In genomic region chr6:12608016-12608860, GRCh38 we compare ENCODE assay signal across 8 cellular contexts.
A peak's percentile ranks its signal among the peaks of the same experiment; 100 is the strongest.
DNase-seq lines count a peak whose midpoint lies in the region; ATAC-seq and TF ChIP-seq lines count a peak whose summit lies in the region.

No MANE protein-coding gene starts in this region.

- POLR2A ChIA-PET in activated CD8-positive, alpha-beta T cell treated with anti-CD3 and anti-CD28 coated beads, Interleukin-2, amount 10 ng/mL, durations not matched to agents 7 days and 5 days (lab: Charles Lee) = no interaction called here

- H3K18ac ChIP-seq in mesenchymal stem cell (ENCODE audit: low read depth in 1 of 2, low read length in 2 of 2) = no peak overlapping the region

- no peak overlapping the region for H2AK5ac ChIP-seq in mesenchymal stem cell (ENCODE audit: low read length, severe bottlenecking)

- H3K27ac ChIP-seq in mesenchymal stem cell (ENCODE audit: low read length, poor library complexity, severe bottlenecking) = peak overlapping the region; percentile 83
- no peak overlapping the region for H3K27ac ChIP-seq in right cardiac atrium (ENCODE audit: low read length)

- no peak overlapping the region for H4K8ac ChIP-seq in mesenchymal stem cell (ENCODE audit: low read length)

- H3K36me3 Mint-ChIP-seq in activated CD8-positive, alpha-beta T cell treated with anti-CD3 and anti-CD28 coated beads, Interleukin-2, amount 10 ng/mL, durations not matched to agents 7 days and 5 days (ENCODE audit: low read depth) = no peaks in the 10 kb centered on the region

- H3K27me3 ChIP-seq in mesenchymal stem cell (ENCODE audit: control insufficient read depth in 1 of 2, insufficient read depth in 1 of 2, low read length in 2 of 2) (no peaks in the 10 kb centered on the region), right cardiac atrium (ENCODE audit: control insufficient read depth, insufficient read depth) (no peaks in the 10 kb centered on the region)

- H3K27ac Mint-ChIP-seq in activated CD8-positive, alpha-beta T cell treated with anti-CD3 and anti-CD28 coated beads, Interleukin-2, amount 10 ng/mL, durations not matched to agents 7 days and 5 days = no peak overlapping the region

- DNase-seq in NB4 (ENCODE audit: low read depth) (peak; percentile 62), mesenchymal stem cell (peak; percentile 40), epidermal melanocyte (ENCODE audit: insufficient read length, low spot score) (no peak), right cardiac atrium (no peak), mucosa of gallbladder (ENCODE audit: low spot score) (no peak)
- no peak for DNase-seq in activated CD8-positive, alpha-beta T cell treated with anti-CD3 and anti-CD28 coated beads, Interleukin-2, amount 10 ng/mL, durations not matched to agents 7 days and 5 days

- no peak overlapping the region for H2BK5ac ChIP-seq in mesenchymal stem cell (ENCODE audit: low read depth, low read length, poor library complexity, severe bottlenecking)

- H4K91ac ChIP-seq in mesenchymal stem cell (ENCODE audit: low read length) = no peak overlapping the region

- TF ChIP-seq CTCF in NB4 (IDR thresholded peaks at IDR 0.05; ENCODE audit: low read depth, low read length) = no peak

- TF ChIP-seq POLR2A in GM18505 (IDR thresholded peaks at IDR 0.05; ENCODE audit: borderline replicate concordance, extremely low read depth, insufficient read depth, insufficient read length) (no peak), NB4 (IDR thresholded peaks at IDR 0.05; ENCODE audit: extremely low read depth, insufficient read length) (no peak)

- no peak overlapping the region for H3K4me3 Mint-ChIP-seq in activated CD8-positive, alpha-beta T cell treated with anti-CD3 and anti-CD28 coated beads, Interleukin-2, amount 10 ng/mL, durations not matched to agents 7 days and 5 days

- peaks cover 6% of the 10 kb centered on the region for H3K27me3 Mint-ChIP-seq in activated CD8-positive, alpha-beta T cell treated with anti-CD3 and anti-CD28 coated beads, Interleukin-2, amount 10 ng/mL, durations not matched to agents 7 days and 5 days (ENCODE audit: low read depth)

- H3K4me3 ChIP-seq in NB4 (ENCODE audit: low read depth, low read length) = no peak overlapping the region
- H3K4me3 ChIP-seq in mesenchymal stem cell (ENCODE audit: insufficient read depth in 1 of 2, low read depth in 1 of 2, low read length in 2 of 2) = no peak overlapping the region
- no peak overlapping the region for H3K4me3 ChIP-seq in right cardiac atrium (ENCODE audit: low read length)

- H3K79me1 ChIP-seq in mesenchymal stem cell (replicated peaks; ENCODE audit: low read length, poor library complexity, severe bottlenecking) = no peaks in the 10 kb centered on the region

- no peak overlapping the region for H3K23ac ChIP-seq in mesenchymal stem cell (ENCODE audit: low read length in 2 of 2)

- intact Hi-C loops in right cardiac atrium (cut with DNase I) = loop anchor here (5.0 to 10.0 kb wide), 6 partner anchors 203 to 1023 kb away; partner anchors contain the start of gene EDN1 (in 2 of the 4)

- ATAC-seq in GM18505 (IDR thresholded peaks at IDR 0.05; ENCODE audit: unreplicated experiment) = peak; percentile 73
- peak; percentile 55 for ATAC-seq in HG02623 (IDR thresholded peaks at IDR 0.05; ENCODE audit: unreplicated experiment)
- ATAC-seq in activated CD8-positive, alpha-beta T cell treated with anti-CD3 and anti-CD28 coated beads, Interleukin-2, amount 10 ng/mL, durations not matched to agents 7 days and 5 days = no peak
- ATAC-seq in right cardiac atrium = no peak

- 26% methylated on average over 5 of the region's 8 CpGs for WGBS in mesenchymal stem cell
- 49% methylated on average over 8 of the region's 8 CpGs for WGBS in right cardiac atrium

- H3K14ac ChIP-seq in mesenchymal stem cell (ENCODE audit: low read length in 2 of 2) = no peak overlapping the region

- peak overlapping the region; percentile 11 for H3K4me2 ChIP-seq in mesenchymal stem cell (ENCODE audit: low read length, poor library complexity, severe bottlenecking)

- peak overlapping the region in 1 of 2 experiments; percentile 4 for H2BK12ac ChIP-seq in mesenchymal stem cell (ENCODE audit: low read length in 2 of 2)

- no peaks in the 10 kb centered on the region for H3K36me3 ChIP-seq in mesenchymal stem cell (ENCODE audit: control insufficient read depth in 1 of 2, insufficient read depth in 2 of 2, low read depth in 1 of 2, low read length in 2 of 2)

- CTCF ChIA-PET in activated CD8-positive, alpha-beta T cell treated with anti-CD3 and anti-CD28 coated beads, Interleukin-2, amount 10 ng/mL, durations not matched to agents 7 days and 5 days (lab: Charles Lee) = interaction anchor here (1.1 to 1.4 kb wide), 2 partner anchors 952 to 955 kb away, joined by 3 read pairs; no protein-coding TSS in a partner anchor

- no peak overlapping the region for H3K9ac ChIP-seq in mesenchymal stem cell (ENCODE audit: low read length)

- H3K4me1 Mint-ChIP-seq in activated CD8-positive, alpha-beta T cell treated with anti-CD3 and anti-CD28 coated beads, Interleukin-2, amount 10 ng/mL, durations not matched to agents 7 days and 5 days (ENCODE audit: low read depth) = no peaks in the 10 kb centered on the region

- H3K9me3 Mint-ChIP-seq in activated CD8-positive, alpha-beta T cell treated with anti-CD3 and anti-CD28 coated beads, Interleukin-2, amount 10 ng/mL, durations not matched to agents 7 days and 5 days (ENCODE audit: insufficient read depth) = no peaks in the 10 kb centered on the region

- no peak overlapping the region for H2AFZ ChIP-seq in mesenchymal stem cell (ENCODE audit: low read depth, low read length)

- no peak overlapping the region for H2BK15ac ChIP-seq in mesenchymal stem cell (ENCODE audit: low read depth, poor library complexity, severe bottlenecking)

- no peaks in the 10 kb centered on the region for H3K9me3 ChIP-seq in mesenchymal stem cell (ENCODE audit: control insufficient read depth, low read length)
- H3K9me3 ChIP-seq in right cardiac atrium (ENCODE audit: control insufficient read depth, low read length) = no peaks in the 10 kb centered on the region

- no peak overlapping the region for H3K4ac ChIP-seq in mesenchymal stem cell (ENCODE audit: low read depth in 1 of 2, low read length in 2 of 2)

- H3K4me1 ChIP-seq in mesenchymal stem cell (ENCODE audit: control insufficient read depth, insufficient read depth, low read depth, low read length) (peaks cover 3% of the 10 kb centered on the region), right cardiac atrium (ENCODE audit: control insufficient read depth, insufficient read depth, low read length) (no peaks in the 10 kb centered on the region)

- no peak overlapping the region for H2BK120ac ChIP-seq in mesenchymal stem cell (ENCODE audit: low read depth, low read length)

Comparison
In these comparisons a context has a peak if more than half of its experiments do, and no peak if none do; other contexts are left out.
1. ATAC-seq: peak in GM18505 (single experiment) and HG02623 (single experiment); none in activated CD8-positive, alpha-beta T cell treated with anti-CD3 and anti-CD28 coated beads, Interleukin-2, amount 10 ng/mL, durations not matched to agents 7 days and 5 days (single experiment) and right cardiac atrium (0 of 2).
2. DNase-seq: peak in NB4 (single experiment) and mesenchymal stem cell (single experiment); none in epidermal melanocyte (single experiment), activated CD8-positive, alpha-beta T cell treated with anti-CD3 and anti-CD28 coated beads, Interleukin-2, amount 10 ng/mL, durations not matched to agents 7 days and 5 days (single experiment), right cardiac atrium (0 of 3) and mucosa of gallbladder (single experiment).